ENCODE assay signal across 10 cellular contexts in genomic region chr17:55433629-55434422, GRCh38. TPM values are rescaled to one million over a fixed set of nuclear protein-coding genes. Genes with fewer than 3 reads are reported as not detected.
DNase-seq lines count a peak whose midpoint lies in the region; ATAC-seq and TF ChIP-seq lines count a peak whose summit lies in the region.
"Had no signal": no experiment of that assay in that cellular context is flagged by ENCODE, and none has a peak within 500 bp of the region (broad histone marks: within the 10 kb centered on the region; RNA-seq: fewer than 3 reads in every experiment).

No MANE protein-coding gene starts in this region.

- intact Hi-C loops in stomach (cut with DNase I; ENCODE audit: low total_unique reads), result no loop called here

- no peaks in the 10 kb centered on the region for H3K36me3 ChIP-seq in gastroesophageal sphincter
- no peaks in the 10 kb centered on the region for H3K36me3 ChIP-seq in stomach

- no peak overlapping the region for H3K4me3 Mint-ChIP-seq in activated CD4-positive, alpha-beta memory T cell treated with anti-CD3 and anti-CD28 coated beads, Interleukin-2, amount 10 ng/mL, durations not matched to agents 7 days and 5 days

- no peak for TF ChIP-seq CTCF in gastroesophageal sphincter (IDR thresholded peaks at IDR 0.05)
- no peak for TF ChIP-seq CTCF in stomach (IDR thresholded peaks at IDR 0.05)

- H3K27me3 ChIP-seq in gastroesophageal sphincter (no peaks in the 10 kb centered on the region), stomach (no peaks in the 10 kb centered on the region)

- CTCF ChIA-PET in activated CD4-positive, alpha-beta memory T cell treated with anti-CD3 and anti-CD28 coated beads, Interleukin-2, amount 10 ng/mL, durations not matched to agents 7 days and 5 days (lab: Charles Lee), result interaction anchor here (1.1 kb wide), 1 partner anchor 81 kb away, joined by 3 read pairs; no protein-coding TSS in a partner anchor

- H3K4me1 Mint-ChIP-seq in activated CD4-positive, alpha-beta memory T cell treated with anti-CD3 and anti-CD28 coated beads, Interleukin-2, amount 10 ng/mL, durations not matched to agents 7 days and 5 days, result peaks cover 28% of the 10 kb centered on the region

- H3K4me3 ChIP-seq in gastroesophageal sphincter, result no peak overlapping the region
- no peak overlapping the region for H3K4me3 ChIP-seq in stomach

- peak overlapping the region; percentile 55 to 72 (median 68) for H3K27ac ChIP-seq in gastroesophageal sphincter
- peak overlapping the region; percentile 10 to 79 (median 63) for H3K27ac ChIP-seq in stomach

- TF ChIP-seq POLR2A in gastroesophageal sphincter (IDR thresholded peaks at IDR 0.05) (no peak), stomach (IDR thresholded peaks at IDR 0.05) (no peak)

- POLR2A ChIA-PET in activated CD4-positive, alpha-beta memory T cell treated with anti-CD3 and anti-CD28 coated beads, Interleukin-2, amount 10 ng/mL, durations not matched to agents 7 days and 5 days (lab: Charles Lee), result no interaction called here

- no peaks in the 10 kb centered on the region for H3K36me3 Mint-ChIP-seq in activated CD4-positive, alpha-beta memory T cell treated with anti-CD3 and anti-CD28 coated beads, Interleukin-2, amount 10 ng/mL, durations not matched to agents 7 days and 5 days (ENCODE audit: low read depth)

- H3K4me1 ChIP-seq in gastroesophageal sphincter (peaks cover 3 to 36% (median 7%) of the 10 kb centered on the region in 3 donors), stomach (peaks cover 16 to 35% (median 31%) of the 10 kb centered on the region in 4 donors)

- DNase-seq in HPDE6-E6E7 (ENCODE audit: extremely low spot score) (peak; percentile 78), SW480 (ENCODE audit: low spot score) (peak; percentile 89), stomach (peak; percentile 46), NCI-H1417 (lab: John Stamatoyannopoulos, UW) (no peak)
- no peak for DNase-seq in activated CD4-positive, alpha-beta memory T cell treated with anti-CD3 and anti-CD28 coated beads, Interleukin-2, amount 10 ng/mL, durations not matched to agents 7 days and 5 days
- DNase-seq in activated CD8-positive, alpha-beta memory T cell treated with anti-CD3 and anti-CD28 coated beads, Interleukin-2, amount 50 U/mL, for 4 hours, result no peak
- DNase-seq: right cardiac atrium, T-helper 9 cell had no signal

- 64 to 67% methylated on average over 5 to 6 of the region's 7 CpGs for WGBS in gastroesophageal sphincter (ENCODE audit: low coverage in 1 of 2), 2 donors
- WGBS in stomach, 5 donors, result 40 to 57% (median 52%) methylated on average over 7 of the region's 7 CpGs

- ATAC-seq in gastroesophageal sphincter, result peak; percentile 81
- no peak for ATAC-seq in HG03457 (IDR thresholded peaks at IDR 0.05; ENCODE audit: unreplicated experiment)

- no peaks in the 10 kb centered on the region for H3K9me3 ChIP-seq in gastroesophageal sphincter
- no peaks in the 10 kb centered on the region for H3K9me3 ChIP-seq in stomach

- TF ChIP-seq EP300 in gastroesophageal sphincter (IDR thresholded peaks at IDR 0.05) (no peak), stomach (IDR thresholded peaks at IDR 0.05) (no peak)

- H3K27ac Mint-ChIP-seq in activated CD4-positive, alpha-beta memory T cell treated with anti-CD3 and anti-CD28 coated beads, Interleukin-2, amount 10 ng/mL, durations not matched to agents 7 days and 5 days, result no peak overlapping the region

- H3K9me3 Mint-ChIP-seq in activated CD4-positive, alpha-beta memory T cell treated with anti-CD3 and anti-CD28 coated beads, Interleukin-2, amount 10 ng/mL, durations not matched to agents 7 days and 5 days, result no peaks in the 10 kb centered on the region

- H3K27me3 Mint-ChIP-seq in activated CD4-positive, alpha-beta memory T cell treated with anti-CD3 and anti-CD28 coated beads, Interleukin-2, amount 10 ng/mL, durations not matched to agents 7 days and 5 days, result peaks cover 4% of the 10 kb centered on the region

RNA-seq across cellular contexts. Expression of gene MMD, which starts 12.2 kb away (rescaled TPM):
- 10 to 100 TPM; 18.0 to 37.9 (median 29.1) TPM for total RNA-seq in gastroesophageal sphincter
- total RNA-seq in stomach, result 10 to 100 TPM in 4 of 5 donors, 1 to 10 TPM in 1; 3.1 to 65.3 (median 11.9) TPM
- polyA plus RNA-seq in stomach, result 10 to 100 TPM in 2 of 3 donors, 1 to 10 TPM in 1; 4.9 to 18.8 (median 13.1) TPM
- 10 to 100 TPM; 29.6 to 30.8 TPM for total RNA-seq in activated CD4-positive, alpha-beta memory T cell treated with anti-CD3 and anti-CD28 coated beads, Interleukin-2, amount 10 ng/mL, durations not matched to agents 7 days and 5 days

Comparison
In these comparisons a context has a peak if more than half of its experiments do, and no peak if none do; other contexts are left out.
1. DNase-seq: peak in HPDE6-E6E7 (single experiment), SW480 (single experiment) and stomach (single experiment); none in activated CD4-positive, alpha-beta memory T cell treated with anti-CD3 and anti-CD28 coated beads, Interleukin-2, amount 10 ng/mL, durations not matched to agents 7 days and 5 days (single experiment), NCI-H1417 (0 of 3) and activated CD8-positive, alpha-beta memory T cell treated with anti-CD3 and anti-CD28 coated beads, Interleukin-2, amount 50 U/mL, for 4 hours (single experiment).